19 cellular contexts compared by ENCODE assay signal in genomic region chrY:19899011-19899410, GRCh38.
DNase-seq lines count a peak whose midpoint lies in the region; ATAC-seq lines count a peak whose summit lies in the region.
"Had no signal": no experiment of that assay in that cellular context is flagged by ENCODE, and none has a peak within 500 bp of the region (broad histone marks: within the 10 kb centered on the region; RNA-seq: fewer than 3 reads in every experiment).

No MANE protein-coding gene starts in this region.

- DNase-seq in HT1080 (ENCODE audit: low read depth) (peak; percentile 0), KBM-7 (peak; percentile 55), foreskin melanocyte (peak; percentile 12), posterior vena cava (ENCODE audit: low spot score) (no peak), dedifferentiated amniotic fluid mesenchymal stem cell (ENCODE audit: extremely low spot score) (no peak), A172 (ENCODE audit: low spot score) (no peak), left lobe of liver (ENCODE audit: low spot score) (no peak)
- DNase-seq: 8988T; AML-193; CD4-positive, alpha-beta memory T cell; CD4-positive, CD25-positive, alpha-beta regulatory T cell; CD8-positive, alpha-beta memory T cell; COR-L47; DMS 273 treated with DMSO at 0.1 percent for 48 hours; DMS153; DMS53; DMS79; GF-D8 had no signal

- ATAC-seq in left lobe of liver, result no peak
- ATAC-seq: A549 had no signal

- intact Hi-C loops in posterior vena cava (cut with DNase I), result no loop called here

- in situ Hi-C loops in KBM-7 (cut with MboI; ENCODE audit: low pct_unique_long_range_greater_than_20kb, low sequenced_read_pairs), result no loop called here

Comparison
In these comparisons a context has a peak if more than half of its experiments do, and no peak if none do; other contexts are left out.
1. DNase-seq: peak in HT1080 (single experiment), KBM-7 (single experiment) and foreskin melanocyte (single experiment); none in posterior vena cava (single experiment), dedifferentiated amniotic fluid mesenchymal stem cell (single experiment), A172 (single experiment) and left lobe of liver (single experiment).